ENCODE assay signal across 1 cellular context in genomic region chr1:147214842-147215539, GRCh38.
TF ChIP-seq lines count a peak whose summit lies in the region.

No MANE protein-coding gene starts in this region.

TF ChIP-seq in A549, 52 proteins besides CTCF, POLR2A, EP300 and RAD21 (continued from another document):
- TF ChIP-seq ZC3H11A (IDR thresholded peaks at IDR 0.05) = no peak
- no peak for TF ChIP-seq POLR2AphosphoS2 (conservative IDR thresholded peaks at IDR 0.05; ENCODE audit: low read length)
- TF ChIP-seq HOXB5 (CRISPR knock-in tag; IDR thresholded peaks at IDR 0.05) = no peak
- no peak for TF ChIP-seq JUNB (IDR thresholded peaks at IDR 0.05)
- TF ChIP-seq NFE2L2 (conservative IDR thresholded peaks at IDR 0.05; ENCODE audit: low read length) = no peak
- no peak for TF ChIP-seq KDM5A (IDR thresholded peaks at IDR 0.05)
- no peak for TF ChIP-seq NPAS2 (CRISPR knock-in tag; IDR thresholded peaks at IDR 0.05; ENCODE audit: borderline replicate concordance)
